In the genomic region with DNA sequence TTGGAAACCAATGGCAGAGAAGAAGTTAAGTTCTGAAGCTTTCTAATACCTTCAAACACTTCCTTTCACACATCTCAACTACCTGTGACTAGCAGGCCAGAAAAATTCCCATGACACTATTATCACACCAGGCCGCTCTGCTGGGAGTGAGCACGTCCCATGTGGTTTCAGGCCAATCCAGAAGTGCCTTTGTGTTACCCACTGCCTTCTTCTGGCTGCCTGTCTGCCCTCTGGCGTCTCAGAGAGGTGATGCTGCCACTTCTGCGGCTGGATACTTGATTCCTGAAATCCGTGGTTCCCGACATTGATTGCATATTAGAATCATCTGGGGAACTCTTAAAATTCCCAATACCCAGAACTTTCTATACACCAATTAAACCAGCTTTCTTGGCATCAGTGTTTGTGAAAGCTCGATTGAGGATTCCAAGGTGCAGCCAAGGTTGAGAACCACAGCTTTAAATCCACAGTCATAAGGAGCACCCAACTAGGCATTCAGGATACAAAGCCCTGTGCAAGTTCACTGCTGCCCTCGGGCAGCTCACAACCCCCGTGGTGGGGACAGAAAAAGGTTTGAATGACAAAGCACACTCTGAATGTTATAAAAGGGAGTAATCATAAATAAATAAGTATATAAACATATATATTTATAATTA, we compare ENCODE assay signal across 8 cellular contexts.
DNase-seq lines count a peak whose midpoint lies in the region; ATAC-seq and TF ChIP-seq lines count a peak whose summit lies in the region.

No MANE protein-coding gene starts in this region.

- no peak for ATAC-seq in HG03439 (IDR thresholded peaks at IDR 0.05; ENCODE audit: unreplicated experiment)
- ATAC-seq in GM18907 (IDR thresholded peaks at IDR 0.05; ENCODE audit: unreplicated experiment) = no peak

- H3K9me3 ChIP-seq in OCI-LY1 (ENCODE audit: low read length) (no peaks in the 10 kb centered on the region), osteoblast (ENCODE audit: low read depth, low read length) (no peaks in the 10 kb centered on the region)

- H2AFZ ChIP-seq in OCI-LY1 (ENCODE audit: low read length) (no peak overlapping the region), osteoblast (ENCODE audit: low read length) (peak overlapping the region; percentile 70)

- H3K27me3 ChIP-seq in GM06990 (replicated peaks; ENCODE audit: control insufficient read depth, insufficient read depth, low read length) (no peaks in the 10 kb centered on the region), OCI-LY1 (ENCODE audit: insufficient read depth, low read length) (no peaks in the 10 kb centered on the region), osteoblast (ENCODE audit: insufficient read depth, low read length) (peaks cover 4% of the 10 kb centered on the region)

- H3K36me3 ChIP-seq in GM06990 (ENCODE audit: control insufficient read depth, insufficient read depth, low read length) (no peaks in the 10 kb centered on the region), OCI-LY1 (ENCODE audit: insufficient read depth, low read length) (no peaks in the 10 kb centered on the region), osteoblast (ENCODE audit: insufficient read depth, low read length) (no peaks in the 10 kb centered on the region)

- H3K79me2 ChIP-seq in OCI-LY1 (ENCODE audit: insufficient read depth, low read length) (no peaks in the 10 kb centered on the region), osteoblast (ENCODE audit: insufficient read depth, low read length) (no peaks in the 10 kb centered on the region)

- H4K20me1 ChIP-seq in OCI-LY1 (ENCODE audit: insufficient read depth, low read length) (no peaks in the 10 kb centered on the region), osteoblast (ENCODE audit: insufficient read depth, low read length) (no peaks in the 10 kb centered on the region)

- TF ChIP-seq CTCF in GM06990 (IDR thresholded peaks at IDR 0.05; ENCODE audit: insufficient read depth, low read length, poor library complexity, severe bottlenecking) (peak; percentile 33), OCI-LY1 (IDR thresholded peaks at IDR 0.05; ENCODE audit: low read length) (peak; percentile 26; the same call in 1 of the 2 replicates), fibroblast of pulmonary artery (IDR thresholded peaks at IDR 0.05; ENCODE audit: low read length, missing control alignments) (peak; percentile 62), osteoblast (IDR thresholded peaks at IDR 0.05; ENCODE audit: extremely low read depth, low read depth, low read length) (peak; percentile 69)

- no peaks in the 10 kb centered on the region for H3K9me2 ChIP-seq in OCI-LY1 (ENCODE audit: low read depth, low read length)

- H3K9ac ChIP-seq in OCI-LY1 (ENCODE audit: low read length) = no peak overlapping the region

- no peak overlapping the region for H3K4me2 ChIP-seq in OCI-LY1 (ENCODE audit: low read length)
- H3K4me2 ChIP-seq in osteoblast (ENCODE audit: insufficient read depth, low read length) = peak overlapping the region; percentile 35

- H3K4me3 ChIP-seq in GM06990 (replicated peaks; ENCODE audit: low read depth, low read length) = no peak overlapping the region
- H3K4me3 ChIP-seq in OCI-LY1 (ENCODE audit: low read depth, low read length, poor library complexity, severe bottlenecking) = no peak overlapping the region
- no peak overlapping the region for H3K4me3 ChIP-seq in fibroblast of pulmonary artery (replicated peaks; ENCODE audit: low read depth, low read length)
- no peak overlapping the region for H3K4me3 ChIP-seq in osteoblast (ENCODE audit: insufficient read depth, low read length)

- no peaks in the 10 kb centered on the region for H3K4me1 ChIP-seq in OCI-LY1 (ENCODE audit: insufficient read depth, low read length, severe bottlenecking)
- H3K4me1 ChIP-seq in osteoblast (ENCODE audit: insufficient read depth, low read length) = peaks cover 4% of the 10 kb centered on the region

- no peak for DNase-seq in GM06990 (ENCODE audit: extremely low read depth, insufficient read length)
- DNase-seq in fibroblast of pulmonary artery (ENCODE audit: low read depth) = peak; percentile 42
- DNase-seq in osteoblast (ENCODE audit: insufficient read length, low spot score, missing footprints) = peak; percentile 72
- DNase-seq in occipital lobe (lab: John Stamatoyannopoulos, UW) = no peak
- no peak for DNase-seq in NK-92 treated with Interleukin-12 subunit alpha and Interleukin-12 subunit beta, amount 100 ng/mL, for 24 hours (lab: John Stamatoyannopoulos, UW)

- no peaks in the 10 kb centered on the region for H3F3A ChIP-seq in OCI-LY1 (ENCODE audit: insufficient read depth, low read length)

- H3K27ac ChIP-seq in OCI-LY1 (ENCODE audit: low read depth, low read length, poor library complexity, severe bottlenecking) (no peak overlapping the region), osteoblast (ENCODE audit: low read depth, low read length) (no peak overlapping the region)

Comparison
In these comparisons a context has a peak if more than half of its experiments do, and no peak if none do; other contexts are left out.
1. DNase-seq: peak in fibroblast of pulmonary artery (single experiment) and osteoblast (single experiment); none in GM06990 (single experiment), occipital lobe (single experiment) and NK-92 treated with Interleukin-12 subunit alpha and Interleukin-12 subunit beta, amount 100 ng/mL, for 24 hours (single experiment).
2. Peak in every context shown above with its lines, with median percentiles within 50 percentile points of each other: CTCF ChIP-seq.